Comparison of ENCODE assay signal across 19 cellular contexts in genomic region chr6:155543141-155543870, GRCh38.
"Had no signal": no experiment of that assay in that cellular context is flagged by ENCODE, and none has a peak within 500 bp of the region (broad histone marks: within the 10 kb centered on the region; RNA-seq: fewer than 3 reads in every experiment).

No MANE protein-coding gene starts in this region.

- H3K27me3 ChIP-seq: brain microvascular endothelial cell, gastroesophageal sphincter, heart right ventricle, tibial artery had no signal

- H3K27ac ChIP-seq: brain microvascular endothelial cell, coronary artery, gastroesophageal sphincter, heart right ventricle, tibial artery had no signal

- H3K27ac Mint-ChIP-seq: activated CD4-positive, alpha-beta T cell treated with anti-CD3 and anti-CD28 coated beads for 36 hours; activated naive CD8-positive, alpha-beta T cell treated with anti-CD3 and anti-CD28 coated beads, Interleukin-2, amount 10 ng/mL, durations not matched to agents 7 days and 5 days; activated T-helper 1 cell treated with anti-CD3 and anti-CD28 coated beads, Interleukin-12 subunit alpha, Interleukin-12 subunit beta, Interleukin-2, Interleukin-4 antibody, amounts not matched to agents 30 ng/mL and 10 ng/mL and 1 ng/mL, durations not matched to agents 14 hours and 24 hours and 36 hours; nephron progenitor cell; T-helper 17 cell; WTC11 had no signal

- H3K4me3 ChIP-seq: coronary artery, gastroesophageal sphincter, heart right ventricle, tibial artery had no signal

- ATAC-seq: activated CD4-positive, alpha-beta T cell treated with anti-CD3 and anti-CD28 coated beads for 36 hours; gastroesophageal sphincter; heart right ventricle; T-helper 17 cell; WTC11 had no signal

- H3K9me3 Mint-ChIP-seq: activated T-helper 1 cell treated with anti-CD3 and anti-CD28 coated beads, Interleukin-12 subunit alpha, Interleukin-12 subunit beta, Interleukin-2, Interleukin-4 antibody, amounts not matched to agents 30 ng/mL and 10 ng/mL and 1 ng/mL, durations not matched to agents 14 hours and 24 hours and 36 hours; nephron progenitor cell; WTC11 had no signal

- H3K36me3 Mint-ChIP-seq: activated naive CD8-positive, alpha-beta T cell treated with anti-CD3 and anti-CD28 coated beads, Interleukin-2, amount 10 ng/mL, durations not matched to agents 7 days and 5 days; WTC11 had no signal

- H3K4me3 Mint-ChIP-seq: activated CD4-positive, alpha-beta T cell treated with anti-CD3 and anti-CD28 coated beads for 36 hours; activated naive CD8-positive, alpha-beta T cell treated with anti-CD3 and anti-CD28 coated beads, Interleukin-2, amount 10 ng/mL, durations not matched to agents 7 days and 5 days; activated T-helper 1 cell treated with anti-CD3 and anti-CD28 coated beads, Interleukin-12 subunit alpha, Interleukin-12 subunit beta, Interleukin-2, Interleukin-4 antibody, amounts not matched to agents 30 ng/mL and 10 ng/mL and 1 ng/mL, durations not matched to agents 14 hours and 24 hours and 36 hours; nephron progenitor cell; T-helper 17 cell; WTC11 had no signal

- H3K9me3 ChIP-seq: gastroesophageal sphincter, heart right ventricle, tibial artery had no signal

- H3K36me3 ChIP-seq: brain microvascular endothelial cell, gastroesophageal sphincter, heart right ventricle, tibial artery had no signal

- H3K27me3 Mint-ChIP-seq: activated CD4-positive, alpha-beta T cell treated with anti-CD3 and anti-CD28 coated beads for 36 hours; activated naive CD8-positive, alpha-beta T cell treated with anti-CD3 and anti-CD28 coated beads, Interleukin-2, amount 10 ng/mL, durations not matched to agents 7 days and 5 days had no signal

- H3K4me1 Mint-ChIP-seq: activated naive CD8-positive, alpha-beta T cell treated with anti-CD3 and anti-CD28 coated beads, Interleukin-2, amount 10 ng/mL, durations not matched to agents 7 days and 5 days; T-helper 17 cell had no signal

- DNase-seq: activated CD4-positive, alpha-beta T cell treated with anti-CD3 and anti-CD28 coated beads for 36 hours; activated CD4-positive, alpha-beta T cell treated with anti-CD3 and anti-CD28 coated beads, Interleukin-2, amount 50 U/mL, for 48 hours; activated naive CD8-positive, alpha-beta T cell treated with anti-CD3 and anti-CD28 coated beads, Interleukin-2, amount 10 ng/mL, durations not matched to agents 7 days and 5 days; activated T-cell treated with anti-CD3 and anti-CD28 coated beads for 4 hours; brain microvascular endothelial cell; central memory CD4-positive, alpha-beta T cell; heart right ventricle; mesendoderm; nephron progenitor cell; nucleus accumbens; retina; stimulated activated CD4-positive, alpha-beta T cell treated with anti-CD3 and anti-CD28 coated beads, Interleukin-2, amount 100 ng/mL, for 24 hours; stimulated activated naive CD4-positive, alpha-beta T cell treated with Interleukin-2 at 50 U/mL for 16 hours; T-helper 17 cell; tibial artery had no signal

- H3K4me1 ChIP-seq: gastroesophageal sphincter, heart right ventricle had no signal
